8 cellular contexts compared by ENCODE assay signal in the genomic region with DNA sequence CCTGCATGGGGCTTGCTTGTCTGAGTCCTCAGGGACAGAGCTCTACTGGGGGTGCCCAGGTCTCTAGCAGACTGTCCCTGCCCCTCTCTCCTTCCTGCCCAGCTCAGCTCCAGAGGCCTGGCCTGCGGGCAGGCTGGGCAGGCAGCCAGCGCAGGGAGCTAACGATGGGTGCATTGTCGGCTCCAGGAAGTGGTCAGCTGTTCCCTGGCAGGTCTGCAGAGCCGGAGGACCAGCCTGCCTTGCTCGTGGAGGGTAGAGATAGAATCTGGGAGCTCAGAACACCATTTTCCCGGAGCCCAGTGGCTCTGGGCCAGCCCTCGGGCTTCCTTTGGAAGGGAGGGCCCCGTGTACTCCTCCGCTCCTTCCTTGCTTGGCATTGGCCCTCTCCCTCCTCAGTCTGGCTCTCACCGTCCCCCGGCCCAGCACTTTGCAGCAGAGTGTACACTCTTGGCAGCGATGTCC.
DNase-seq lines count a peak whose midpoint lies in the region; ATAC-seq, FAIRE-seq and TF ChIP-seq lines count a peak whose summit lies in the region.

No MANE protein-coding gene starts in this region.

- no peak for FAIRE-seq in H54 (lab: Jason Lieb, UNC)

- no peaks in the 10 kb centered on the region for H3K9me3 ChIP-seq in T-helper 17 cell (ENCODE audit: control insufficient read depth, low read length, poor library complexity, severe bottlenecking)

- DNase-seq in H54 (ENCODE audit: insufficient read length, low spot score) (peak; percentile 65), amniotic stem cell (lab: John Stamatoyannopoulos, UW) (peak; percentile 41), left cardiac atrium (peak; percentile 83), cortex of kidney (lab: John Stamatoyannopoulos, UW) (no peak), T-helper 17 cell (no peak)
- no peak for DNase-seq in effector CD4-positive, alpha-beta T cell

- H3K4me1 Mint-ChIP-seq in T-helper 17 cell = peaks cover 6% of the 10 kb centered on the region

- H3K4me3 Mint-ChIP-seq in T-helper 17 cell = no peak overlapping the region

- ATAC-seq in left cardiac atrium = peak; percentile 74 to 87
- ATAC-seq in HG03432 (IDR thresholded peaks at IDR 0.05; ENCODE audit: unreplicated experiment) = no peak
- no peak for ATAC-seq in T-helper 17 cell

- H3K27ac Mint-ChIP-seq in T-helper 17 cell = no peak overlapping the region

- H3K4me3 ChIP-seq in skin epidermis = no peak overlapping the region

- H3K36me3 Mint-ChIP-seq in T-helper 17 cell (ENCODE audit: low read depth) = no peaks in the 10 kb centered on the region

- peak overlapping the region; percentile 18 to 87 (median 75) for H3K27ac ChIP-seq in skin epidermis

- H3K27me3 Mint-ChIP-seq in T-helper 17 cell = peaks cover 9% of the 10 kb centered on the region

- intact Hi-C loops in left cardiac atrium (cut with DNase I) = no loop called here

- TF ChIP-seq POLR2A in H54 (IDR thresholded peaks at IDR 0.05; ENCODE audit: low read depth, low read length) = no peak

Comparison
In these comparisons a context has a peak if more than half of its experiments do, and no peak if none do; other contexts are left out.
1. DNase-seq: peak in H54 (single experiment), amniotic stem cell (single experiment) and left cardiac atrium (single experiment); none in effector CD4-positive, alpha-beta T cell (single experiment), cortex of kidney (single experiment) and T-helper 17 cell (0 of 3).
2. ATAC-seq: peak in left cardiac atrium (2 of 2); none in HG03432 (single experiment) and T-helper 17 cell (single experiment).